27 cellular contexts compared by ENCODE assay signal in the genomic region with DNA sequence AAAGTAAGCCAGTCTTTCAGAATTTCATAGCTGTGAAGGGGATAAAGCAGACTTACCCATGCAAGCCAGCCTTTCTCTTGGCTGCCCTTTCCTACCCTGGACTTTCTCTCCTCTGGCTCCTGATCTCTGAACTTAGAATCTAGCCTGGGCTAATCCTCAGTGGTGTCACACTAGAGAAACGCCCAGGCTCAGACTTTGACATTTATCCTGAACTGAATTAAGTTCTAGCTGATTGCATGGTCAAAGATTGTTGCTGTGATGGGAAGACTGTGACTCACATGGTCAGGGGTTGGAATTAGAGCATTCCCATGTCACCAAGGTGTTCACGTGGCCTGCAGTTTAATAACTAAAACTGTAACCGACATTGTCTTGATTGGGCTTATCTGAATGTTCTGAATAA.
"Had no signal": no experiment of that assay in that cellular context is flagged by ENCODE, and none has a peak within 500 bp of the region (broad histone marks: within the 10 kb centered on the region; RNA-seq: fewer than 3 reads in every experiment).

No MANE protein-coding gene starts in this region.

- ATAC-seq: foreskin keratinocyte; gastroesophageal sphincter; heart right ventricle; left lung; natural killer cell; psoas muscle; right lobe of liver; stimulated activated memory B cell treated with anti-CD40 and anti-IgM and Interleukin-4, amounts not matched to agents 10 μg/mL and 1 μg/mL and 100 μg/mL, for 72 hours; stimulated activated naive CD8-positive, alpha-beta T cell treated with anti-CD3 and anti-CD28 coated beads, Interleukin-15, Interleukin-2, amounts not matched to agents 100 U/mL and 50 U/mL, for 24 hours had no signal

- H3K27me3 ChIP-seq: colonic mucosa, esophagus muscularis mucosa, foreskin keratinocyte, gastroesophageal sphincter, heart right ventricle, left lung, ovary, right lobe of liver, spleen, testis, tibial nerve, upper lobe of left lung, uterus had no signal

- H3K9me3 ChIP-seq: colonic mucosa, esophagus muscularis mucosa, gastroesophageal sphincter, left lung, ovary, psoas muscle, right lobe of liver, testis, tibial nerve, upper lobe of left lung, uterus had no signal

- H3K36me3 ChIP-seq: colonic mucosa, esophagus muscularis mucosa, gastroesophageal sphincter, heart right ventricle, left lung, ovary, right lobe of liver, spleen, tibial nerve, upper lobe of left lung, uterus had no signal

- H3K4me1 ChIP-seq: colonic mucosa, esophagus muscularis mucosa, foreskin keratinocyte, gastroesophageal sphincter, heart right ventricle, left lung, psoas muscle, right lobe of liver, spleen, testis, upper lobe of left lung, uterus had no signal

- H3K27ac ChIP-seq: colonic mucosa, epithelial cell of prostate, esophagus muscularis mucosa, foreskin keratinocyte, gastroesophageal sphincter, heart right ventricle, left lung, ovary, psoas muscle, right lobe of liver, spleen, testis, tibial nerve, upper lobe of left lung, uterus had no signal

- DNase-seq: colonic mucosa; effector CD8-positive, alpha-beta T cell; endodermal cell; foreskin keratinocyte; heart right ventricle; hypothalamus; left lung; mammary epithelial cell; natural killer cell; occipital lobe; ovary; posterior cingulate gyrus; psoas muscle; retina; right lobe of liver; spleen; stimulated activated CD4-positive, alpha-beta T cell treated with anti-CD3 and anti-CD28 coated beads, Interleukin-4, amount 100 ng/mL, for 4 hours; stimulated activated naive CD8-positive, alpha-beta T cell treated with anti-CD3 and anti-CD28 coated beads, Interleukin-15, Interleukin-2, amounts not matched to agents 100 U/mL and 50 U/mL, for 24 hours; substantia nigra; testis; upper lobe of left lung; uterus had no signal

- H3K4me3 ChIP-seq: colonic mucosa, esophagus muscularis mucosa, gastroesophageal sphincter, heart right ventricle, left lung, ovary, psoas muscle, right lobe of liver, spleen, testis, tibial nerve, upper lobe of left lung, uterus had no signal
